21 cellular contexts compared by ENCODE assay signal in genomic region chr10:99782447-99783286, GRCh38. TPM values are rescaled to one million over a fixed set of nuclear protein-coding genes. Genes with fewer than 3 reads are reported as not detected.
DNase-seq lines count a peak whose midpoint lies in the region; ATAC-seq and TF ChIP-seq lines count a peak whose summit lies in the region.
"Had no signal": no experiment of that assay in that cellular context is flagged by ENCODE, and none has a peak within 500 bp of the region (broad histone marks: within the 10 kb centered on the region; RNA-seq: fewer than 3 reads in every experiment).

ABCC2 (plus strand) TSS chr10:99782640; CDS start chr10:99782845, 205 bp downstream.

- peak within 1 kb of the TSS; percentile 60 for H3K14ac ChIP-seq in trophoblast cell (ENCODE audit: low read length)

- CTCF ChIA-PET in Panc1 (lab: Charles Lee) = no interaction called here

- H3K36me3 Mint-ChIP-seq in stimulated activated effector memory CD8-positive, alpha-beta T cell treated with anti-CD3 and anti-CD28 coated beads, Interleukin-12 subunit alpha, Interleukin-12 subunit beta, amount 100 ng/mL, for 72 hours = no peaks in the 10 kb centered on the region
- H3K36me3 Mint-ChIP-seq: activated naive CD8-positive, alpha-beta T cell treated with anti-CD3 and anti-CD28 coated beads, Interleukin-2, amount 10 ng/mL, durations not matched to agents 7 days and 5 days had no signal

- H3K9me3 ChIP-seq in Panc1 (ENCODE audit: control insufficient read depth, insufficient read depth, low read depth, low read length) (no peaks in the 10 kb centered on the region; the same call in 1 of the 2 replicates), trophoblast cell (ENCODE audit: insufficient read depth, low read depth, low read length) (no peaks in the 10 kb centered on the region)
- H3K9me3 ChIP-seq: uterus had no signal

- H2BK5ac ChIP-seq in trophoblast cell (ENCODE audit: low read depth, low read length, poor library complexity) = no peak within 1 kb of the TSS

- intact Hi-C loops in Panc1 (cut with micrococcal nuclease; ENCODE audit: unreplicated experiment) = no loop called here

- in situ Hi-C loops in Panc1 (cut with HindIII; ENCODE audit: low pct_unique_long_range_greater_than_20kb, low sequenced_read_pairs) = no loop called here

- H3K9ac ChIP-seq in trophoblast cell (ENCODE audit: low read length) = no peak within 1 kb of the TSS

- H3K36me3 ChIP-seq in Panc1 (ENCODE audit: control insufficient read depth, insufficient read depth, low read length) = peaks cover 3% of the 10 kb centered on the region; the same call in 1 of the 2 replicates
- H3K36me3 ChIP-seq in trophoblast cell (ENCODE audit: control insufficient read depth in 1 of 2, insufficient read depth in 2 of 2, low read length in 2 of 2) = no peaks in the 10 kb centered on the region
- H3K36me3 ChIP-seq: HAP-1, uterus had no signal

- H4K12ac ChIP-seq in trophoblast cell (ENCODE audit: low read depth, low read length) = no peak within 1 kb of the TSS

- no peak within 1 kb of the TSS for H2BK120ac ChIP-seq in trophoblast cell (ENCODE audit: insufficient read depth, low read length, poor library complexity)

- H2AK5ac ChIP-seq in trophoblast cell (ENCODE audit: low read length) = peak within 1 kb of the TSS; percentile 77

- BruUV-seq in Panc1 (replicated peaks; lab: Mats Ljungman, UMichigan) = no TSS peak

- H3K27ac Mint-ChIP-seq in stimulated activated effector memory CD8-positive, alpha-beta T cell treated with anti-CD3 and anti-CD28 coated beads, Interleukin-12 subunit alpha, Interleukin-12 subunit beta, amount 100 ng/mL, for 72 hours = no peak within 1 kb of the TSS
- H3K27ac Mint-ChIP-seq: activated naive CD8-positive, alpha-beta T cell treated with anti-CD3 and anti-CD28 coated beads, Interleukin-2, amount 10 ng/mL, durations not matched to agents 7 days and 5 days had no signal

- peaks cover 16% of the 10 kb centered on the region for H3K79me1 ChIP-seq in trophoblast cell (ENCODE audit: low read length)

- no peak within 1 kb of the TSS for H3K23ac ChIP-seq in trophoblast cell (ENCODE audit: low read length)

- peaks cover 4% of the 10 kb centered on the region for H3K79me2 ChIP-seq in trophoblast cell (ENCODE audit: control insufficient read depth, insufficient read depth, low read length, poor library complexity)

- no peak within 1 kb of the TSS for H3K4me3 Mint-ChIP-seq in stimulated activated effector memory CD8-positive, alpha-beta T cell treated with anti-CD3 and anti-CD28 coated beads, Interleukin-12 subunit alpha, Interleukin-12 subunit beta, amount 100 ng/mL, for 72 hours
- H3K4me3 Mint-ChIP-seq: activated naive CD8-positive, alpha-beta T cell treated with anti-CD3 and anti-CD28 coated beads, Interleukin-2, amount 10 ng/mL, durations not matched to agents 7 days and 5 days had no signal

- no peak within 1 kb of the TSS for H3K18ac ChIP-seq in trophoblast cell (ENCODE audit: low read length)

- no peak within 1 kb of the TSS for H3K4me2 ChIP-seq in trophoblast cell (ENCODE audit: low read length)

- H2BK12ac ChIP-seq in trophoblast cell (ENCODE audit: low read length) = peak within 1 kb of the TSS; percentile 97

- no peak within 1 kb of the TSS for H4K8ac ChIP-seq in trophoblast cell (ENCODE audit: low read depth, low read length)

- WGBS in trophoblast cell (ENCODE audit: extremely low coverage, insufficient coverage, insufficient read length) = no CpG with 5 or more reads among the region's 7 CpGs

- POLR2A ChIA-PET in Panc1 (lab: Charles Lee) = no interaction called here

- H4K91ac ChIP-seq in trophoblast cell (ENCODE audit: low read depth, low read length) = peak within 1 kb of the TSS; percentile 62

- H3K4me1 ChIP-seq in Panc1 (ENCODE audit: control insufficient read depth, insufficient read depth, low read length) (peaks cover 70% of the 10 kb centered on the region), trophoblast cell (ENCODE audit: control insufficient read depth in 1 of 2, insufficient read depth in 2 of 2, low read length in 2 of 2) (peaks cover 16 to 20% of the 10 kb centered on the region in 2 experiments)
- H3K4me1 ChIP-seq: uterus had no signal

- H3K27me3 ChIP-seq in Panc1 (ENCODE audit: control insufficient read depth, insufficient read depth, low read length) = no peaks in the 10 kb centered on the region
- no peaks in the 10 kb centered on the region for H3K27me3 ChIP-seq in trophoblast cell (ENCODE audit: insufficient read depth, low read length)
- H3K27me3 ChIP-seq: uterus had no signal

- no peaks in the 10 kb centered on the region for H3K9me3 Mint-ChIP-seq in stimulated activated effector memory CD8-positive, alpha-beta T cell treated with anti-CD3 and anti-CD28 coated beads, Interleukin-12 subunit alpha, Interleukin-12 subunit beta, amount 100 ng/mL, for 72 hours
- H3K9me3 Mint-ChIP-seq: activated naive CD8-positive, alpha-beta T cell treated with anti-CD3 and anti-CD28 coated beads, Interleukin-2, amount 10 ng/mL, durations not matched to agents 7 days and 5 days had no signal

- H3K4me1 Mint-ChIP-seq in stimulated activated effector memory CD8-positive, alpha-beta T cell treated with anti-CD3 and anti-CD28 coated beads, Interleukin-12 subunit alpha, Interleukin-12 subunit beta, amount 100 ng/mL, for 72 hours = no peaks in the 10 kb centered on the region

- TF ChIP-seq CTCF in Panc1 (IDR thresholded peaks at IDR 0.05) (no peak), fibroblast of mammary gland (conservative IDR thresholded peaks at IDR 0.05; ENCODE audit: control insufficient read depth, insufficient read depth, low read depth, low read length) (no peak)

- ATAC-seq in Panc1 (no peak), HG03045 (IDR thresholded peaks at IDR 0.05; ENCODE audit: unreplicated experiment) (no peak)
- ATAC-seq in stimulated activated effector memory CD8-positive, alpha-beta T cell treated with anti-CD3 and anti-CD28 coated beads, Interleukin-12 subunit alpha, Interleukin-12 subunit beta, amount 100 ng/mL, for 72 hours = no peak
- ATAC-seq: left ventricle myocardium superior had no signal

- H3K27ac ChIP-seq in Panc1 (ENCODE audit: low read length) = peak within 1 kb of the TSS; percentile 97
- H3K27ac ChIP-seq in trophoblast cell (ENCODE audit: low read depth, low read length) = no peak within 1 kb of the TSS
- H3K27ac ChIP-seq: SK-N-MC had no signal

- H2AFZ ChIP-seq in trophoblast cell (ENCODE audit: insufficient read depth, low read length, poor library complexity) = no peak within 1 kb of the TSS

- no peak within 1 kb of the TSS for H3K4ac ChIP-seq in trophoblast cell (ENCODE audit: low read depth, low read length)

- H3K4me3 ChIP-seq in Panc1 (ENCODE audit: low read depth in 2 of 2, low read length in 2 of 2) (0 out of 4 replicates have a peak within 1 kb of the TSS, but pooled peaks of 1 of the 2 experiments have one; percentile 1), fibroblast of mammary gland (ENCODE audit: control insufficient read depth, low read depth, low read length) (no peak within 1 kb of the TSS), trophoblast cell (ENCODE audit: low read depth, low read length) (no peak within 1 kb of the TSS)
- H3K4me3 ChIP-seq: HAP-1, SK-N-MC, uterus had no signal

- DNase-seq in COLO829 (ENCODE audit: low spot score) (peak; percentile 45), Panc1 (ENCODE audit: low read depth, low spot score) (no peak), fibroblast of mammary gland (ENCODE audit: low read depth) (peak; percentile 42), trophoblast cell (peak in 1 of 2 donors; percentile 18), NCI-H226 (no peak), DMS 273 (lab: John Stamatoyannopoulos, UW; ENCODE audit: unreplicated experiment) (no peak)
- DNase-seq in stimulated activated effector memory CD8-positive, alpha-beta T cell treated with anti-CD3 and anti-CD28 coated beads, Interleukin-12 subunit alpha, Interleukin-12 subunit beta, amount 100 ng/mL, for 72 hours (ENCODE audit: low spot score in 2 of 2) = no peak
- DNase-seq: activated CD4-positive, alpha-beta T cell treated with anti-CD3 and anti-CD28 coated beads, Interleukin-2, amount 50 U/mL, for 48 hours; activated naive CD8-positive, alpha-beta T cell treated with anti-CD3 and anti-CD28 coated beads, Interleukin-2, amount 10 ng/mL, durations not matched to agents 7 days and 5 days; activated T-cell treated with anti-CD3 and anti-CD28 coated beads, Interleukin-2, amount 50 U/mL, for 48 hours; COR-L47; GDM1; left ventricle myocardium superior; NCI-H146; NCI-H446; stimulated activated CD4-positive, alpha-beta T cell treated with anti-CD3 and anti-CD28 coated beads, Interleukin-12 subunit alpha, Interleukin-12 subunit beta, amount 100 ng/mL, for 4 hours; stimulated activated naive CD4-positive, alpha-beta T cell treated with Interleukin-2 at 50 U/mL for 16 hours; uterus had no signal

RNA-seq across cellular contexts. Expression of gene ABCC2, which starts in this region (rescaled TPM):
- total RNA-seq in Panc1 (2021; ENCODE audit: unreplicated experiment) = 6.5 TPM
- 1.1 TPM for polyA plus RNA-seq in Panc1 (2012; ENCODE audit: insufficient read length)
- polyA plus RNA-seq in trophoblast cell (2013) = 1.4 TPM in 2 replicates

Comparison
In these comparisons a context has a peak if more than half of its experiments do, and no peak if none do; other contexts are left out.
1. DNase-seq: peak in COLO829 (single experiment) and fibroblast of mammary gland (single experiment); none in Panc1 (single experiment), NCI-H226 (single experiment), DMS 273 (single experiment) and stimulated activated effector memory CD8-positive, alpha-beta T cell treated with anti-CD3 and anti-CD28 coated beads, Interleukin-12 subunit alpha, Interleukin-12 subunit beta, amount 100 ng/mL, for 72 hours (0 of 2).